In the genomic region with DNA sequence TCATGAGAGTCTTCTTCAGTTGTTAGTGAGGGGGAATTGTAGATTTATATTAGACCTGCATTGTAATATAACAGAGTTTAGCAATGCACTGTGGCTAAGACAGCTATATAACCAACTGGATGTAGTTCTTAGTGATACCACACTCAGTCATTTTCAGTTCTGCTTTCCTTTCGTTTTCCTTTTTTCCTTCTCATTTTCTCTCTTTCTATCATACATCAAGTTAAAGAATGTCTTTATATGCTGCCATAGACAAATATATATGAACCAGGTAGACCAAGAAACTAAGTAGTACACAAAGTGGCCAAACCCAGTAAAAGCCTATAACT, we compare ENCODE assay signal across 11 cellular contexts. TPM values are rescaled to one million over a fixed set of nuclear protein-coding genes. Genes with fewer than 3 reads are reported as not detected.
DNase-seq lines count a peak whose midpoint lies in the region; ATAC-seq and TF ChIP-seq lines count a peak whose summit lies in the region.
"Had no signal": no experiment of that assay in that cellular context is flagged by ENCODE, and none has a peak within 500 bp of the region (broad histone marks: within the 10 kb centered on the region; RNA-seq: fewer than 3 reads in every experiment).

No MANE protein-coding gene starts in this region.

- H3K9me3 Mint-ChIP-seq in CD8-positive, alpha-beta memory T cell: no peaks in the 10 kb centered on the region
- H3K9me3 Mint-ChIP-seq in activated naive CD8-positive, alpha-beta T cell treated with anti-CD3 and anti-CD28 coated beads for 36 hours: peaks cover 10% of the 10 kb centered on the region
- no peaks in the 10 kb centered on the region for H3K9me3 Mint-ChIP-seq in chondrocyte (ENCODE audit: low read depth)

- no peak for DNase-seq in CD8-positive, alpha-beta memory T cell
- DNase-seq in activated naive CD8-positive, alpha-beta T cell treated with anti-CD3 and anti-CD28 coated beads for 36 hours: no peak
- no peak for DNase-seq in transverse colon
- no peak for DNase-seq in occipital lobe (lab: John Stamatoyannopoulos, UW)
- DNase-seq in stimulated activated naive CD4-positive, alpha-beta T cell treated with Interleukin-2 at 50 U/mL for 16 hours (lab: John Stamatoyannopoulos, UW): no peak
- no peak for DNase-seq in chondrocyte (ENCODE audit: low spot score)
- DNase-seq: DND-41, heart right ventricle, NCI-H2029 treated with DMSO at 0.1 percent for 48 hours had no signal

- H3K36me3 Mint-ChIP-seq in CD8-positive, alpha-beta memory T cell: peaks cover 16 to 40% (median 33%) of the 10 kb centered on the region in 3 donors
- peaks cover 96% of the 10 kb centered on the region for H3K36me3 Mint-ChIP-seq in activated naive CD8-positive, alpha-beta T cell treated with anti-CD3 and anti-CD28 coated beads for 36 hours
- H3K36me3 Mint-ChIP-seq in chondrocyte (ENCODE audit: low read depth): no peaks in the 10 kb centered on the region

- TF ChIP-seq EP300 in transverse colon (IDR thresholded peaks at IDR 0.05; ENCODE audit: low read depth): no peak

- H3K4me3 Mint-ChIP-seq in CD8-positive, alpha-beta memory T cell: peak overlapping the region; percentile 25 to 81 (median 80)
- H3K4me3 Mint-ChIP-seq in activated naive CD8-positive, alpha-beta T cell treated with anti-CD3 and anti-CD28 coated beads for 36 hours: peak overlapping the region; percentile 74
- H3K4me3 Mint-ChIP-seq in chondrocyte (ENCODE audit: unreplicated experiment): no peak overlapping the region

- peak overlapping the region; percentile 18 for H3K4me3 ChIP-seq in CD8-positive, alpha-beta memory T cell (ENCODE audit: low read length)
- H3K4me3 ChIP-seq in transverse colon: no peak overlapping the region
- H3K4me3 ChIP-seq: heart right ventricle had no signal

- ATAC-seq in GM19468 (IDR thresholded peaks at IDR 0.05; ENCODE audit: extremely low read depth, unreplicated experiment) (peak; percentile 36), HG03378 (IDR thresholded peaks at IDR 0.05; ENCODE audit: unreplicated experiment) (peak; percentile 45)
- ATAC-seq: heart right ventricle had no signal

- no peaks in the 10 kb centered on the region for H3K9me3 ChIP-seq in CD8-positive, alpha-beta memory T cell (ENCODE audit: low read length)
- H3K9me3 ChIP-seq in transverse colon: no peaks in the 10 kb centered on the region
- H3K9me3 ChIP-seq: heart right ventricle had no signal

- no peak overlapping the region for H3K27ac ChIP-seq in CD8-positive, alpha-beta memory T cell (ENCODE audit: low read depth, low read length)
- H3K27ac ChIP-seq in transverse colon: no peak overlapping the region

- 60 to 74% methylated on average over 1 of the region's 1 CpG for WGBS in transverse colon (ENCODE audit: low coverage in 1 of 2), 2 donors

- in situ Hi-C loops in transverse colon (cut with MboI; ENCODE audit: low pct_ligation_motif_present in 1 of 4, low pct_unique_long_range_greater_than_20kb in 1 of 4, low sequenced_read_pairs in 3 of 4): no loop called here

- POLR2A ChIA-PET in CD8-positive, alpha-beta memory T cell (lab: Charles Lee): no interaction called here

- peaks cover 58 to 74% (median 69%) of the 10 kb centered on the region in 3 donors for H3K4me1 Mint-ChIP-seq in CD8-positive, alpha-beta memory T cell
- H3K4me1 Mint-ChIP-seq in activated naive CD8-positive, alpha-beta T cell treated with anti-CD3 and anti-CD28 coated beads for 36 hours: peaks cover 78% of the 10 kb centered on the region
- H3K4me1 Mint-ChIP-seq in chondrocyte (ENCODE audit: low read depth): peaks cover 28% of the 10 kb centered on the region

- H3K27ac Mint-ChIP-seq in CD8-positive, alpha-beta memory T cell: peak overlapping the region; percentile 44 to 94 (median 84)
- H3K27ac Mint-ChIP-seq in activated naive CD8-positive, alpha-beta T cell treated with anti-CD3 and anti-CD28 coated beads for 36 hours: peak overlapping the region; percentile 90
- no peak overlapping the region for H3K27ac Mint-ChIP-seq in chondrocyte (ENCODE audit: unreplicated experiment)

- intact Hi-C loops in transverse colon (cut with DNase I; ENCODE audit: low total_unique reads): no loop called here

- TF ChIP-seq CTCF in transverse colon (IDR thresholded peaks at IDR 0.05): no peak
- no peak for TF ChIP-seq CTCF in chondrocyte (IDR thresholded peaks at IDR 0.05)

- no peaks in the 10 kb centered on the region for H3K27me3 Mint-ChIP-seq in CD8-positive, alpha-beta memory T cell
- no peaks in the 10 kb centered on the region for H3K27me3 Mint-ChIP-seq in activated naive CD8-positive, alpha-beta T cell treated with anti-CD3 and anti-CD28 coated beads for 36 hours
- H3K27me3 Mint-ChIP-seq in chondrocyte (ENCODE audit: low read depth): no peaks in the 10 kb centered on the region

- CTCF ChIA-PET in CD8-positive, alpha-beta memory T cell (lab: Charles Lee): interaction anchor here (1.0 to 1.9 kb wide), 3 partner anchors 9 to 30 kb away, joined by 3 to 4 read pairs (median 3); no protein-coding TSS in a partner anchor

- TF ChIP-seq POLR2A in transverse colon (IDR thresholded peaks at IDR 0.05): no peak

- no peaks in the 10 kb centered on the region for H3K36me3 ChIP-seq in CD8-positive, alpha-beta memory T cell (ENCODE audit: insufficient read depth, low read length)
- no peaks in the 10 kb centered on the region for H3K36me3 ChIP-seq in transverse colon
- H3K36me3 ChIP-seq: heart right ventricle had no signal

- peaks cover 54% of the 10 kb centered on the region for H3K4me1 ChIP-seq in CD8-positive, alpha-beta memory T cell (ENCODE audit: insufficient read depth, low read length)
- peaks cover 0 to 25% (median 6%) of the 10 kb centered on the region in 4 donors for H3K4me1 ChIP-seq in transverse colon

- H3K27me3 ChIP-seq in CD8-positive, alpha-beta memory T cell (ENCODE audit: insufficient read depth, low read length, poor library complexity, severe bottlenecking): no peaks in the 10 kb centered on the region
- no peaks in the 10 kb centered on the region for H3K27me3 ChIP-seq in transverse colon
- H3K27me3 ChIP-seq: heart right ventricle had no signal

RNA-seq across cellular contexts. Expression of gene CD47, which starts 43.7 kb away (rescaled TPM):
- 100 to 1,000 TPM; 126 to 131 TPM for total RNA-seq in CD8-positive, alpha-beta memory T cell
- 232 TPM for polyA plus RNA-seq in CD8-positive, alpha-beta memory T cell
- 10 to 100 TPM; 84.7 to 85.2 TPM for total RNA-seq in activated naive CD8-positive, alpha-beta T cell treated with anti-CD3 and anti-CD28 coated beads for 36 hours
- total RNA-seq in transverse colon (100 to 1,000 TPM in 1 of 4 donors, 10 to 100 TPM in 3; 71.7 to 108 (median 93.4) TPM), occipital lobe (352 TPM), chondrocyte (43.1 to 56.7 TPM (median 49.1 TPM) in 3 replicates)
